14 cellular contexts compared by ENCODE assay signal in genomic region chr1:29397256-29397590, GRCh38.
A peak's percentile ranks its signal among the peaks of the same experiment; 100 is the strongest.
DNase-seq lines count a peak whose midpoint lies in the region; ATAC-seq and TF ChIP-seq lines count a peak whose summit lies in the region.
"Had no signal": no experiment of that assay in that cellular context is flagged by ENCODE, and none has a peak within 500 bp of the region (broad histone marks: within the 10 kb centered on the region; RNA-seq: fewer than 3 reads in every experiment).

No MANE protein-coding gene starts in this region.

- WGBS in heart left ventricle, 4 donors, result 38 to 86% (median 46%) methylated on average over 1 of the region's 1 CpG
- 45 to 70% methylated on average over 1 of the region's 1 CpG for WGBS in testis, 2 donors

- H3K27me3 ChIP-seq in heart left ventricle (peaks cover 0 to 4% (median 0%) of the 10 kb centered on the region in 9 donors), testis (no peaks in the 10 kb centered on the region)

- TF ChIP-seq CTCF in heart left ventricle (IDR thresholded peaks at IDR 0.05) (no peak), testis (IDR thresholded peaks at IDR 0.05) (no peak)

- H3K27ac ChIP-seq in heart left ventricle, result no peak overlapping the region
- no peak overlapping the region for H3K27ac ChIP-seq in testis

- H3K9me3 ChIP-seq in heart left ventricle (peaks cover 0 to 12% (median 0%) of the 10 kb centered on the region in 12 donors), testis (no peaks in the 10 kb centered on the region)

- H3K36me3 ChIP-seq in heart left ventricle (no peaks in the 10 kb centered on the region), testis (ENCODE audit: low read depth, missing control alignments) (no peaks in the 10 kb centered on the region)

- TF ChIP-seq POLR2A in heart left ventricle (IDR thresholded peaks at IDR 0.05), result no peak
- no peak for TF ChIP-seq POLR2A in testis (IDR thresholded peaks at IDR 0.05)

- intact Hi-C loops in Right ventricle myocardium inferior (cut with DNase I) (no loop called here), heart left ventricle (cut with DNase I) (loop anchor here in 1 of 10 donors (10.0 kb wide), 1 partner anchor 1008 kb away; no protein-coding TSS in a partner anchor), testis (cut with DNase I; ENCODE audit: low total_unique reads) (no loop called here)

- H3K4me1 ChIP-seq in heart left ventricle (peaks cover 0 to 8% (median 0%) of the 10 kb centered on the region in 12 donors), testis (no peaks in the 10 kb centered on the region)

- ATAC-seq in Right ventricle myocardium inferior (no peak), heart left ventricle (no peak), left lobe of liver (no peak), HG03354 (IDR thresholded peaks at IDR 0.05; ENCODE audit: poor library complexity, severe bottlenecking, unreplicated experiment) (no peak), HG03159 (IDR thresholded peaks at IDR 0.05; ENCODE audit: unreplicated experiment) (no peak)

- H3K4me3 ChIP-seq in heart left ventricle (no peak overlapping the region), testis (no peak overlapping the region)

- DNase-seq in Right ventricle myocardium inferior (ENCODE audit: missing footprints) (peak; percentile 57), heart left ventricle (no peak), NCI-H2227 treated with DMSO at 0.1 percent for 48 hours (lab: John Stamatoyannopoulos, UW) (peak; percentile 41), left lobe of liver (ENCODE audit: low spot score) (peak; percentile 23), testis (peak; percentile 4)
- no peak for DNase-seq in effector CD8-positive, alpha-beta T cell (lab: John Stamatoyannopoulos, UW)
- DNase-seq: ACHN; CD4-positive, alpha-beta T cell; DMS79 treated with DMSO at 0.1 percent for 48 hours; EL; GOT3; H9 had no signal

Comparison
In these comparisons a context has a peak if more than half of its experiments do, and no peak if none do; other contexts are left out.
1. DNase-seq: peak in Right ventricle myocardium inferior (single experiment), NCI-H2227 treated with DMSO at 0.1 percent for 48 hours (single experiment), left lobe of liver (single experiment) and testis (single experiment); none in heart left ventricle (0 of 5) and effector CD8-positive, alpha-beta T cell (single experiment).